In genomic region chr16:13866073-13866472, GRCh38 we compare ENCODE assay signal across 8 cellular contexts. TPM values are rescaled to one million over a fixed set of nuclear protein-coding genes. Genes with fewer than 3 reads are reported as not detected.
A peak's percentile ranks its signal among the peaks of the same experiment; 100 is the strongest.
DNase-seq lines count a peak whose midpoint lies in the region; ATAC-seq and TF ChIP-seq lines count a peak whose summit lies in the region.

No MANE protein-coding gene starts in this region.

- H3K9me3 Mint-ChIP-seq in T-cell (peaks cover 0 to 7% (median 5%) of the 10 kb centered on the region in 3 donors), chondrocyte (ENCODE audit: low read depth) (peaks cover 11% of the 10 kb centered on the region)

- ATAC-seq in T-cell (replicated peaks in 1 of 4) (peak in 3 of 4 experiments; percentile 54 to 67 (median 56)), left colon (peak; percentile 91), GM18498 (IDR thresholded peaks at IDR 0.05; ENCODE audit: unreplicated experiment) (no peak)

- POLR2A ChIA-PET in T-cell (lab: Charles Lee): no interaction called here

- peak; percentile 65 for DNase-seq in activated effector memory CD4-positive, alpha-beta T cell treated with anti-CD3 and anti-CD28 coated beads, Interleukin-2, amount 50 U/mL, for 16 hours
- DNase-seq in activated effector memory CD4-positive, alpha-beta T cell treated with Interleukin-2 at 50 U/mL for 16 hours: no peak
- DNase-seq in LHCN-M2 (ENCODE audit: low read depth) (peak; percentile 75), T-cell (peak in 25 of 34 experiments; percentile 0 to 35 (median 7)), chondrocyte (ENCODE audit: low spot score) (no peak), left colon (peak; percentile 50 to 76)
- peak; percentile 8 to 47 (median 15) for DNase-seq in stimulated activated CD4-positive, alpha-beta T cell treated with anti-CD3 and anti-CD28 coated beads, TNF-alpha, amount 100 ng/mL, for 48 hours (ENCODE audit: low read depth in 3 of 3)

- intact Hi-C loops in left colon (cut with DNase I, micrococcal nuclease): no loop called here

- H3K36me3 Mint-ChIP-seq in T-cell (no peaks in the 10 kb centered on the region), chondrocyte (ENCODE audit: low read depth) (peaks cover 1% of the 10 kb centered on the region)

- CTCF ChIA-PET in T-cell (lab: Charles Lee): interaction anchor here in 1 of 2 donors (0.5 kb wide), 1 partner anchor 1067 kb away, joined by 7 read pairs; no protein-coding TSS in a partner anchor

- TF ChIP-seq CTCF in chondrocyte (IDR thresholded peaks at IDR 0.05): peak; percentile 80

- H3K4me3 Mint-ChIP-seq in T-cell (no peak overlapping the region), chondrocyte (ENCODE audit: unreplicated experiment) (no peak overlapping the region)

- no peak overlapping the region for H3K27ac Mint-ChIP-seq in T-cell
- H3K27ac Mint-ChIP-seq in chondrocyte (ENCODE audit: unreplicated experiment): no peak overlapping the region

- no peaks in the 10 kb centered on the region for H3K4me1 Mint-ChIP-seq in T-cell
- H3K4me1 Mint-ChIP-seq in chondrocyte (ENCODE audit: low read depth): no peaks in the 10 kb centered on the region

- H3K27me3 Mint-ChIP-seq in T-cell: peaks cover 21 to 22% of the 10 kb centered on the region in 2 donors
- peaks cover 34% of the 10 kb centered on the region for H3K27me3 Mint-ChIP-seq in chondrocyte (ENCODE audit: low read depth)

RNA-seq across cellular contexts. Expression of gene ERCC4, which starts 53.9 kb away (rescaled TPM):
- 9.0 and 9.4 TPM in 2 replicates for total RNA-seq in LHCN-M2 (2014; rRNA removed)
- polyA plus RNA-seq in LHCN-M2 (2012): 3.6 TPM
- total RNA-seq in T-cell: 10 to 100 TPM; 11.6 to 13.7 (median 13.3) TPM
- total RNA-seq in chondrocyte: 16.8 to 19.5 TPM (median 18.5 TPM) in 3 replicates
- 1 to 10 TPM; 6.3 to 6.6 TPM for total RNA-seq in left colon

Comparison
In these comparisons a context has a peak if more than half of its experiments do, and no peak if none do; other contexts are left out.
1. DNase-seq: peak in activated effector memory CD4-positive, alpha-beta T cell treated with anti-CD3 and anti-CD28 coated beads, Interleukin-2, amount 50 U/mL, for 16 hours (single experiment), LHCN-M2 (single experiment), T-cell (25 of 34), left colon (2 of 2) and stimulated activated CD4-positive, alpha-beta T cell treated with anti-CD3 and anti-CD28 coated beads, TNF-alpha, amount 100 ng/mL, for 48 hours (3 of 3); none in activated effector memory CD4-positive, alpha-beta T cell treated with Interleukin-2 at 50 U/mL for 16 hours (single experiment) and chondrocyte (single experiment).